In genomic region chr11:35546317-35546716, GRCh38 we compare ENCODE assay signal across 18 cellular contexts. TPM values are rescaled to one million over a fixed set of nuclear protein-coding genes. Genes with fewer than 3 reads are reported as not detected.
A peak's percentile ranks its signal among the peaks of the same experiment; 100 is the strongest.
DNase-seq lines count a peak whose midpoint lies in the region; ATAC-seq and TF ChIP-seq lines count a peak whose summit lies in the region.
"Had no signal": no experiment of that assay in that cellular context is flagged by ENCODE, and none has a peak within 500 bp of the region (broad histone marks: within the 10 kb centered on the region; RNA-seq: fewer than 3 reads in every experiment).

No MANE protein-coding gene starts in this region.

- no peaks in the 10 kb centered on the region for H4K20me1 ChIP-seq in IMR-90 (ENCODE audit: insufficient read depth, low read length)

- H3K56ac ChIP-seq in IMR-90 (ENCODE audit: extremely low read depth, insufficient read depth, low read length): no peak overlapping the region

- H3K9me1 ChIP-seq in IMR-90 (ENCODE audit: insufficient read depth, low read length): peaks cover 15% of the 10 kb centered on the region

- intact Hi-C loops in IMR-90 (cut with micrococcal nuclease): no loop called here

- H3K14ac ChIP-seq in IMR-90 (replicated peaks; ENCODE audit: low read depth, low read length) (peak overlapping the region; percentile 50), neuronal stem cell (ENCODE audit: low read length) (no peak overlapping the region)

- no peak overlapping the region for H4K5ac ChIP-seq in IMR-90 (ENCODE audit: low read depth, low read length)

- H3K9me3 ChIP-seq in IMR-90 (ENCODE audit: control insufficient read depth, insufficient read depth, low read length) (no peaks in the 10 kb centered on the region), neuronal stem cell (replicated peaks in 1 of 2; ENCODE audit: control insufficient read depth in 2 of 2, insufficient read depth in 1 of 2, low read depth in 1 of 2, low read length in 2 of 2) (no peaks in the 10 kb centered on the region)
- H3K9me3 ChIP-seq: BE2C had no signal

- H2BK20ac ChIP-seq in IMR-90 (ENCODE audit: low read depth, low read length): peak overlapping the region; percentile 14; the same call in 1 of the 2 replicates

- no peak overlapping the region for H2AK9ac ChIP-seq in IMR-90 (replicated peaks; ENCODE audit: low read depth, low read length, poor library complexity)

- H2AFZ ChIP-seq in IMR-90 (replicated peaks; ENCODE audit: low read length, poor library complexity): no peak overlapping the region
- no peak overlapping the region for H2AFZ ChIP-seq in neuronal stem cell (ENCODE audit: low read length)

- TF ChIP-seq RAD21 in IMR-90 (IDR thresholded peaks at IDR 0.05; ENCODE audit: low read length): no peak

- no peak overlapping the region for H2BK12ac ChIP-seq in neuronal stem cell (ENCODE audit: low read length)

- H2AK5ac ChIP-seq in IMR-90 (ENCODE audit: low read depth, low read length) (no peak overlapping the region), neuronal stem cell (ENCODE audit: low read depth, low read length) (no peak overlapping the region)

- no TSS peak for BruUV-seq in IMR-90 (replicated peaks; lab: Mats Ljungman, UMichigan)

- peaks cover 24% of the 10 kb centered on the region for H3K4me1 ChIP-seq in IMR-90 (ENCODE audit: control insufficient read depth, insufficient read depth, low read length)
- peaks cover 18 to 19% of the 10 kb centered on the region in 2 donors for H3K4me1 ChIP-seq in neuronal stem cell (ENCODE audit: control insufficient read depth in 2 of 2, insufficient read depth in 1 of 2, low read depth in 1 of 2, low read length in 2 of 2)
- H3K4me1 ChIP-seq: BE2C had no signal

- H2BK15ac ChIP-seq in IMR-90 (ENCODE audit: low read depth, low read length) (0 out of 3 replicates have a peak overlapping the region, but pooled peaks have one; percentile 9), neuronal stem cell (ENCODE audit: low read length) (no peak overlapping the region)

- no peaks in the 10 kb centered on the region for H3K4me1 Mint-ChIP-seq in activated CD8-positive, alpha-beta T cell treated with anti-CD3 and anti-CD28 coated beads, Interleukin-2, amount 10 ng/mL, durations not matched to agents 7 days and 5 days (ENCODE audit: low read depth)
- H3K4me1 Mint-ChIP-seq: CD8-positive, alpha-beta memory T cell had no signal

- no peaks in the 10 kb centered on the region for H3K9me3 Mint-ChIP-seq in activated CD8-positive, alpha-beta T cell treated with anti-CD3 and anti-CD28 coated beads, Interleukin-2, amount 10 ng/mL, durations not matched to agents 7 days and 5 days (ENCODE audit: insufficient read depth)

- H3K9ac ChIP-seq in IMR-90 (ENCODE audit: low read depth, low read length): no peak overlapping the region
- no peak overlapping the region for H3K9ac ChIP-seq in neuronal stem cell (ENCODE audit: low read depth, low read length, poor library complexity)

- POLR2A ChIA-PET in IMR-90 (lab: Charles Lee; ENCODE audit: unreplicated experiment): no interaction called here
- POLR2A ChIA-PET in activated CD8-positive, alpha-beta T cell treated with anti-CD3 and anti-CD28 coated beads, Interleukin-2, amount 10 ng/mL, durations not matched to agents 7 days and 5 days (lab: Charles Lee): interaction anchor here (1.5 kb wide), 1 partner anchor 21 kb away, joined by 5 read pairs; the partner anchor contains the start of gene PAMR1

- TF ChIP-seq CTCF in IMR-90 (conservative IDR thresholded peaks at IDR 0.05; ENCODE audit: low read depth, low read length) (no peak), cardiac fibroblast (IDR thresholded peaks at IDR 0.05; ENCODE audit: low read depth, low read length) (no peak)

- H3K27ac ChIP-seq in IMR-90 (ENCODE audit: insufficient read depth, low read length) (no peak overlapping the region), neuronal stem cell (replicated peaks; ENCODE audit: low read length) (peak overlapping the region; percentile 42)

- DNase-seq in IMR-90 (no peak), NOMO-1 treated with DMSO at 0.1 percent for 48 hours (lab: John Stamatoyannopoulos, UW; ENCODE audit: unreplicated experiment) (peak; percentile 30), cardiac fibroblast (ENCODE audit: low read depth in 2 of 2) (peak; percentile 27 to 57), neuronal stem cell (ENCODE audit: low spot score) (no peak), NCI-H187 (lab: John Stamatoyannopoulos, UW) (no peak)
- DNase-seq in activated CD8-positive, alpha-beta T cell treated with anti-CD3 and anti-CD28 coated beads, Interleukin-2, amount 10 ng/mL, durations not matched to agents 7 days and 5 days: no peak
- no peak for DNase-seq in stimulated activated naive CD8-positive, alpha-beta T cell treated with anti-CD3 and anti-CD28 coated beads, Interleukin-15, Interleukin-2, amounts not matched to agents 100 U/mL and 50 U/mL, for 24 hours
- DNase-seq: BE2C; CD8-positive, alpha-beta memory T cell; DMS79 treated with DMSO at 0.1 percent for 48 hours; GOT3; KBM-7; NCI-H187 treated with DMSO at 0.1 percent for 48 hours; NCI-H446; NCI-H69; NK-92 treated with Interleukin-12 subunit alpha and Interleukin-12 subunit beta, amount 100 ng/mL, for 24 hours had no signal

- no CpG with 5 or more reads among the region's 3 CpGs for WGBS in IMR-90 (ENCODE audit: extremely low coverage in 2 of 2, insufficient read length in 1 of 2), 2 experiments
- WGBS in neuronal stem cell (ENCODE audit: extremely low coverage in 2 of 2, insufficient read length in 2 of 2, insufficient replicate concordance in 1 of 2), 2 donors: no CpG with 5 or more reads among the region's 3 CpGs

- H2BK5ac ChIP-seq in IMR-90 (ENCODE audit: low read depth, low read length, poor library complexity, severe bottlenecking): no peak overlapping the region
- H2BK5ac ChIP-seq in neuronal stem cell (ENCODE audit: low read length): no peak overlapping the region

- H3K23ac ChIP-seq in IMR-90 (ENCODE audit: low read depth, low read length) (no peak overlapping the region), neuronal stem cell (ENCODE audit: low read depth, low read length, poor library complexity) (no peak overlapping the region)

- H3K4ac ChIP-seq in IMR-90 (ENCODE audit: low read depth, low read length) (peak overlapping the region; percentile 62; the same call in 1 of the 2 replicates), neuronal stem cell (ENCODE audit: low read length) (no peak overlapping the region)

- no peaks in the 10 kb centered on the region for H3K36me3 Mint-ChIP-seq in activated CD8-positive, alpha-beta T cell treated with anti-CD3 and anti-CD28 coated beads, Interleukin-2, amount 10 ng/mL, durations not matched to agents 7 days and 5 days (ENCODE audit: low read depth)
- H3K36me3 Mint-ChIP-seq: CD8-positive, alpha-beta memory T cell had no signal

- in situ Hi-C loops in IMR-90 (cut with MboI; ENCODE audit: low sequenced_read_pairs): no loop called here

- H3K18ac ChIP-seq in IMR-90 (ENCODE audit: low read depth, low read length) (no peak overlapping the region), neuronal stem cell (ENCODE audit: low read length) (no peak overlapping the region)

- H3K27ac Mint-ChIP-seq in activated CD8-positive, alpha-beta T cell treated with anti-CD3 and anti-CD28 coated beads, Interleukin-2, amount 10 ng/mL, durations not matched to agents 7 days and 5 days: no peak overlapping the region
- H3K27ac Mint-ChIP-seq: CD8-positive, alpha-beta memory T cell had no signal

- H3K4me3 Mint-ChIP-seq in activated CD8-positive, alpha-beta T cell treated with anti-CD3 and anti-CD28 coated beads, Interleukin-2, amount 10 ng/mL, durations not matched to agents 7 days and 5 days: no peak overlapping the region
- H3K4me3 Mint-ChIP-seq: CD8-positive, alpha-beta memory T cell had no signal

- H3K4me3 ChIP-seq in IMR-90 (ENCODE audit: insufficient read depth, low read depth, low read length): no peak overlapping the region
- no peak overlapping the region for H3K4me3 ChIP-seq in cardiac fibroblast (replicated peaks in 1 of 2; ENCODE audit: low read depth in 2 of 2, low read length in 2 of 2)
- no peak overlapping the region for H3K4me3 ChIP-seq in neuronal stem cell (ENCODE audit: low read length in 2 of 2)

- H3K27me3 Mint-ChIP-seq in activated CD8-positive, alpha-beta T cell treated with anti-CD3 and anti-CD28 coated beads, Interleukin-2, amount 10 ng/mL, durations not matched to agents 7 days and 5 days (ENCODE audit: low read depth): peaks cover 11% of the 10 kb centered on the region

- no peaks in the 10 kb centered on the region for H3K27me3 ChIP-seq in IMR-90 (ENCODE audit: control insufficient read depth, insufficient read depth, low read length)
- no peaks in the 10 kb centered on the region for H3K27me3 ChIP-seq in neuronal stem cell (ENCODE audit: control insufficient read depth in 3 of 3, insufficient read depth in 3 of 3, low read depth in 1 of 3, low read length in 3 of 3)
- H3K27me3 ChIP-seq: BE2C had no signal

- H3K79me1 ChIP-seq in IMR-90 (ENCODE audit: low read depth in 1 of 2, low read length in 2 of 2): peaks cover 0 to 8% of the 10 kb centered on the region in 2 experiments; a peak in 1 of 4 replicates
- H3K79me1 ChIP-seq in neuronal stem cell (ENCODE audit: low read depth, low read length): no peaks in the 10 kb centered on the region

- CTCF ChIA-PET in IMR-90 (lab: Yijun Ruan, JAX): interaction anchor here (1.4 kb wide), 1 partner anchor 58 kb away, joined by 3 read pairs; no protein-coding TSS in a partner anchor
- CTCF ChIA-PET in activated CD8-positive, alpha-beta T cell treated with anti-CD3 and anti-CD28 coated beads, Interleukin-2, amount 10 ng/mL, durations not matched to agents 7 days and 5 days (lab: Charles Lee): interaction anchor here (1.1 kb wide), 1 partner anchor 720 kb away, joined by 3 read pairs; no protein-coding TSS in a partner anchor

- H4K91ac ChIP-seq in IMR-90 (ENCODE audit: insufficient read depth, low read depth, low read length) (peak overlapping the region; percentile 17; the same call in 1 of the 2 replicates), neuronal stem cell (ENCODE audit: low read depth, low read length, poor library complexity) (no peak overlapping the region)

- dilution Hi-C loops in IMR-90 (cut with HindIII; ENCODE audit: low sequenced_read_pairs, unreplicated experiment): no loop called here

- TF ChIP-seq POLR2A in IMR-90 (IDR thresholded peaks at IDR 0.05; ENCODE audit: low read depth, low read length): no peak

- H2BK120ac ChIP-seq in IMR-90 (ENCODE audit: low read depth, low read length) (peak overlapping the region; percentile 65; the same call in 1 of the 2 replicates), neuronal stem cell (ENCODE audit: low read depth, low read length) (no peak overlapping the region)

- H3K36me3 ChIP-seq in IMR-90 (ENCODE audit: control insufficient read depth, insufficient read depth, low read length) (no peaks in the 10 kb centered on the region), neuronal stem cell (replicated peaks in 1 of 2; ENCODE audit: control insufficient read depth in 2 of 2, insufficient read depth in 2 of 2, low read length in 2 of 2) (no peaks in the 10 kb centered on the region)
- H3K36me3 ChIP-seq: BE2C had no signal

- no peak for ATAC-seq in IMR-90 (ENCODE audit: low read depth)
- no peak for ATAC-seq in activated CD8-positive, alpha-beta T cell treated with anti-CD3 and anti-CD28 coated beads, Interleukin-2, amount 10 ng/mL, durations not matched to agents 7 days and 5 days
- no peak for ATAC-seq in stimulated activated naive CD8-positive, alpha-beta T cell treated with anti-CD3 and anti-CD28 coated beads, Interleukin-15, Interleukin-2, amounts not matched to agents 100 U/mL and 50 U/mL, for 24 hours

- no peak overlapping the region for H4K8ac ChIP-seq in IMR-90 (ENCODE audit: low read depth in 2 of 2, low read length in 2 of 2)
- H4K8ac ChIP-seq in neuronal stem cell (ENCODE audit: low read depth, low read length): no peak overlapping the region

- H3K4me2 ChIP-seq in IMR-90 (ENCODE audit: low read depth, low read length): no peak overlapping the region
- H3K4me2 ChIP-seq in neuronal stem cell (ENCODE audit: insufficient read depth, low read length, poor library complexity, severe bottlenecking): no peak overlapping the region

RNA-seq across cellular contexts. Expression of gene PAMR1, which starts 20.9 kb away (rescaled TPM):
- total RNA-seq in IMR-90 (2012; rRNA removed): 65.5 and 80.7 TPM in 2 replicates
- 67.5 and 70.7 TPM in 2 replicates for polyA plus RNA-seq in IMR-90 (2012; rRNA removed)
- polyA plus RNA-seq in IMR-90 (2012; cell fraction: cytosol; rRNA removed): 61.3 and 83.4 TPM in 2 replicates
- 102 and 106 TPM in 2 replicates for polyA plus RNA-seq in IMR-90 (2012; cell fraction: nucleus; rRNA removed; ENCODE audit: low replicate concordance)
- polyA plus RNA-seq in neuronal stem cell (2013, experiment 1 of 2): 51.9 TPM
- polyA plus RNA-seq in neuronal stem cell (2013, experiment 2 of 2): 50.1 TPM
- total RNA-seq in activated CD8-positive, alpha-beta T cell treated with anti-CD3 and anti-CD28 coated beads, Interleukin-2, amount 10 ng/mL, durations not matched to agents 7 days and 5 days: not detected
- total RNA-seq: CD8-positive, alpha-beta memory T cell; G401; M059J had no signal
- polyA plus RNA-seq: CD8-positive, alpha-beta memory T cell had no signal

Comparison
In these comparisons a context has a peak if more than half of its experiments do, and no peak if none do; other contexts are left out.
1. DNase-seq: peak in NOMO-1 treated with DMSO at 0.1 percent for 48 hours (single experiment) and cardiac fibroblast (2 of 2); none in IMR-90 (single experiment), neuronal stem cell (single experiment), activated CD8-positive, alpha-beta T cell treated with anti-CD3 and anti-CD28 coated beads, Interleukin-2, amount 10 ng/mL, durations not matched to agents 7 days and 5 days (single experiment), NCI-H187 (0 of 2) and stimulated activated naive CD8-positive, alpha-beta T cell treated with anti-CD3 and anti-CD28 coated beads, Interleukin-15, Interleukin-2, amounts not matched to agents 100 U/mL and 50 U/mL, for 24 hours (single experiment).
2. RNA of gene PAMR1, which starts 20.9 kb away (total RNA-seq): 65.5 to 80.7 TPM in IMR-90; not detected in activated CD8-positive, alpha-beta T cell treated with anti-CD3 and anti-CD28 coated beads, Interleukin-2, amount 10 ng/mL, durations not matched to agents 7 days and 5 days; every median in the first group is over 10 times any median in the second.